Comparison of ENCODE assay signal across 9 cellular contexts in genomic region chr16:1240436-1240835, GRCh38. TPM values are rescaled to one million over a fixed set of nuclear protein-coding genes. Genes with fewer than 3 reads are reported as not detected.
"Had no signal": no experiment of that assay in that cellular context is flagged by ENCODE, and none has a peak within 500 bp of the region (broad histone marks: within the 10 kb centered on the region; RNA-seq: fewer than 3 reads in every experiment).

TSS of gene TPSAB1 (plus strand) at chr16:1240705. CDS start at chr16:1240939, 234 bp downstream.

RNA-seq across cellular contexts. Expression of gene TPSAB1, which starts in this region (rescaled TPM):
- total RNA-seq: activated CD4-positive, alpha-beta memory T cell treated with anti-CD3 and anti-CD28 coated beads for 36 hours; activated naive CD8-positive, alpha-beta T cell treated with anti-CD3 and anti-CD28 coated beads for 36 hours; fibroblast of lung; glomerular endothelial cell; hepatocyte; naive thymus-derived CD8-positive, alpha-beta T cell; osteocyte had no signal
- polyA plus RNA-seq: fibroblast of lung; hepatocyte; immature natural killer cell; naive thymus-derived CD8-positive, alpha-beta T cell; SK-N-SH had no signal
